In the genomic region with DNA sequence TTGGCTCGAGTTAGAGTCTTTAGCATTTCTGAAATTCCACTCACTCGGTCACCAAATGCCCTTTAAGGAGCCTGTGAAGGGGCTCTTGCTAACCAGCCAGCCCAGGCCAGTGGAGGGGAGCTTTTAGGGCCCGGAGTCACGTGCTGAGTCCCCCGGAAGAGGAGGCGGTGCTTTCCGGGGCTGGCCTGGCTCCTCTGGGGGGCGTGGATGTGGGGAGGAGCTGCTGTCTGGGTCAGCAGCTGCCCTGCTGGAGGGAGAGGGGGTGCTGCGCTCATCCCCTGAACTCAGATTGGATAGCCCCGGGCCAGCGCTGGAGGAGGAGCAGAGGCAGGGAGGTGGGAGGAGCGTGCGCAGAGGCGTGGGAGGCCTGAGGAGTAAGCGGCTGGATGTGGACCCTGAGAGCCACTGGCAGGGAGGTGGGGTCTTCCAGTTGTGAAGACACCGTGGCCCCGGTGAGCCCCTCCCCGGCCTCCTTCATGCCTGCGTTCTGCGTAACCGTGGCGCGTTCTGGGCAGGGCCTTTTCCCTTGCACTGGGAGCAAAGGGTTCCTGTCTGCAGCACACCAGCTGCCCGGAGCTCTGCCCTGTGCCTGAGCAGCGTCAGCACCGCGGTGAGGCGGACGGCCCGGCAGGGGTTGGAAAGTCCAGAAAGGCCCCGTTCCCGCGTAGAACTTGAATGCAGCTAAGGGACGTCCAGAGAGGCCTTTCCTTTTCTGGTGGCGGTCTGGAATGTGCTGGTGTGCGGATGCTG, we compare ENCODE assay signal across 8 cellular contexts. TPM values are rescaled to one million over a fixed set of nuclear protein-coding genes. Genes with fewer than 3 reads are reported as not detected.
DNase-seq lines count a peak whose midpoint lies in the region; ATAC-seq and TF ChIP-seq lines count a peak whose summit lies in the region.

No MANE protein-coding gene starts in this region.

- H3K4me3 ChIP-seq in GM06990 (replicated peaks; ENCODE audit: low read depth, low read length) = no peak overlapping the region
- H3K4me3 ChIP-seq in dorsolateral prefrontal cortex = peak overlapping the region; percentile 7 to 73 (median 53)

- H3K27ac ChIP-seq in dorsolateral prefrontal cortex = peak overlapping the region in 53 of 59 donors; percentile 3 to 84 (median 65)

- no peaks in the 10 kb centered on the region for H3K27me3 ChIP-seq in GM06990 (replicated peaks; ENCODE audit: control insufficient read depth, insufficient read depth, low read length)
- no peaks in the 10 kb centered on the region for H3K27me3 ChIP-seq in dorsolateral prefrontal cortex

- intact Hi-C loops in dorsolateral prefrontal cortex (cut with DNase I) = loop anchor here in 1 of 2 donors (5.0 kb wide), 1 partner anchor 33 kb away; no protein-coding TSS in a partner anchor
- intact Hi-C loops in left colon (cut with DNase I, micrococcal nuclease) = no loop called here

- peak; percentile 88 for ATAC-seq in HG03175 (IDR thresholded peaks at IDR 0.05; ENCODE audit: unreplicated experiment)
- peak; percentile 29 for ATAC-seq in left colon
- no peak for ATAC-seq in HG03025 (IDR thresholded peaks at IDR 0.05; ENCODE audit: low FRiP score, unreplicated experiment)

- H3K36me3 ChIP-seq in GM06990 (ENCODE audit: control insufficient read depth, insufficient read depth, low read length) = peaks cover 18% of the 10 kb centered on the region

- peak; percentile 65 for DNase-seq in GM06990 (ENCODE audit: extremely low read depth, insufficient read length)
- DNase-seq in activated CD4-positive, alpha-beta T cell treated with anti-CD3 and anti-CD28 coated beads, Interleukin-2, amount 50 U/mL, for 48 hours = peak; percentile 52 to 65
- DNase-seq in dorsolateral prefrontal cortex = peak; percentile 49 to 89 (median 85)
- peak; percentile 65 to 84 for DNase-seq in left colon
- DNase-seq in stimulated activated CD4-positive, alpha-beta T cell treated with anti-CD3 and anti-CD28 coated beads, Interleukin-12 subunit alpha, Interleukin-12 subunit beta, amount 100 ng/mL, for 4 hours = peak; percentile 46
- DNase-seq in OCI-M2 (lab: John Stamatoyannopoulos, UW; ENCODE audit: unreplicated experiment) = no peak

- TF ChIP-seq CTCF in GM06990 (IDR thresholded peaks at IDR 0.05; ENCODE audit: insufficient read depth, low read length, poor library complexity, severe bottlenecking) (no peak), dorsolateral prefrontal cortex (IDR thresholded peaks at IDR 0.05 in 54 of 56, conservative IDR thresholded peaks at IDR 0.05 in 2 of 56; ENCODE audit: low read depth in 1 of 56, partially characterized antibody in 56 of 56) (peak in 23 of 56 donors; percentile 9 to 52 (median 23))

RNA-seq across cellular contexts. Expression of a gene that starts 19.7 kb away (rescaled TPM):
- total RNA-seq in dorsolateral prefrontal cortex (10 to 100 TPM; 49.4 to 93.0 (median 72.8) TPM), left colon (100 to 1,000 TPM in 1 of 2 donors, 10 to 100 TPM in 1; 88.7 to 101 TPM)

RNA-seq across cellular contexts. Expression of a gene that starts 37.6 kb away (rescaled TPM):
- total RNA-seq in dorsolateral prefrontal cortex = 10 to 100 TPM; 11.7 to 47.4 (median 23.2) TPM
- 10 to 100 TPM; 26.7 to 33.1 TPM for total RNA-seq in left colon
